Comparison of ENCODE assay signal across 18 cellular contexts in genomic region chr2:132760405-132760804, GRCh38.
DNase-seq lines count a peak whose midpoint lies in the region; ATAC-seq, FAIRE-seq and TF ChIP-seq lines count a peak whose summit lies in the region.
"Had no signal": no experiment of that assay in that cellular context is flagged by ENCODE, and none has a peak within 500 bp of the region (broad histone marks: within the 10 kb centered on the region; RNA-seq: fewer than 3 reads in every experiment).

No MANE protein-coding gene starts in this region.

- ATAC-seq in GM18868 (IDR thresholded peaks at IDR 0.05; ENCODE audit: unreplicated experiment) (peak; percentile 57), GM21515 (IDR thresholded peaks at IDR 0.05; ENCODE audit: unreplicated experiment) (peak; percentile 50), HG03442 (IDR thresholded peaks at IDR 0.05; ENCODE audit: unreplicated experiment) (peak; percentile 63)

- POLR2A ChIA-PET in RWPE1 (lab: Yijun Ruan, JAX; ENCODE audit: low non-redundant PET) = no interaction called here

- DNase-seq in RWPE1 (ENCODE audit: low spot score) (no peak), midbrain (lab: John Stamatoyannopoulos, UW) (no peak), cerebellum (ENCODE audit: low spot score) (no peak), RCC 7860 (ENCODE audit: low spot score) (no peak)
- DNase-seq: activated CD8-positive, alpha-beta memory T cell treated with anti-CD3 and anti-CD28 coated beads, Interleukin-2, amount 50 U/mL, for 48 hours; activated naive CD8-positive, alpha-beta T cell treated with anti-CD3 and anti-CD28 coated beads, Interleukin-2, amount 10 ng/mL, durations not matched to agents 7 days and 5 days; CD4-positive, CD25-positive, alpha-beta regulatory T cell; DMS 273 treated with DMSO at 0.1 percent for 48 hours; IMR-90; mammary epithelial cell; NCI-H524; uterus had no signal

- no peak overlapping the region for H3K27ac ChIP-seq in RWPE1
- H3K27ac ChIP-seq: neutrophil, SK-N-MC, uterus had no signal

- CTCF ChIA-PET in RWPE1 (lab: Yijun Ruan, JAX) = no interaction called here

- no peak for FAIRE-seq in RCC 7860 (lab: Jason Lieb, UNC)
- FAIRE-seq: H1 had no signal

- TF ChIP-seq CTCF in RWPE1 (conservative IDR thresholded peaks at IDR 0.05; ENCODE audit: low read depth) = no peak
